8 cellular contexts compared by ENCODE assay signal in the genomic region with DNA sequence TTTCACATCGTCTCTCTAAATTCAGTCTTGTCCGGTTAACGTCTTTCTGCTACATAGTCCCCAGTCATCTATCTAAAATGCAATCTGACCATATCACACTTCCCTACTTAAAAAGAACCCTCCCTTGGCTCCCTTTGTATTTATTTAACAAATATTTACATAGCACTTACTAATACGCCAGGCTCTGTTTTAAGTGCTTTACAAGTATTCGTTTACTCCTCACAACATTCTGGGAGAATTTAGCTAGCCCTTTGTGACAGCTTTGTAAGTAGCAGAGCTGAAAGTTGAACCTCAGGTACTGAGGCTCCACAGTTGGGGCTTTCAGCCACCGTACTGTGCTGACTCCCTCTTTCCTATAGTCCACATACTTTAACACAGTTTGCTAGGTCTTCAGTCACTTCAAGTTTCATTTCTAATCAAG. TPM values are rescaled to one million over a fixed set of nuclear protein-coding genes. Genes with fewer than 3 reads are reported as not detected.
DNase-seq lines count a peak whose midpoint lies in the region; TF ChIP-seq lines count a peak whose summit lies in the region.

No MANE protein-coding gene starts in this region.

- no peak overlapping the region for H3K14ac ChIP-seq in trophoblast cell (ENCODE audit: low read length)

- TF ChIP-seq CTCF in chondrocyte (IDR thresholded peaks at IDR 0.05): no peak

- H4K12ac ChIP-seq in trophoblast cell (ENCODE audit: low read depth, low read length): no peak overlapping the region

- no peak overlapping the region for H4K91ac ChIP-seq in trophoblast cell (ENCODE audit: low read depth, low read length)

- peak overlapping the region; percentile 7 for H3K27ac Mint-ChIP-seq in T-helper 2 cell treated with Interferon-gamma antibody and Interleukin-4, amounts not matched to agents 5 μg/mL and 100 μg/mL, for 36 hours
- peak overlapping the region; percentile 88 for H3K27ac Mint-ChIP-seq in chondrocyte (ENCODE audit: unreplicated experiment)

- peak overlapping the region; percentile 100 for H3K4ac ChIP-seq in trophoblast cell (ENCODE audit: low read depth, low read length)

- no peak overlapping the region for H3K4me3 Mint-ChIP-seq in T-helper 2 cell treated with Interferon-gamma antibody and Interleukin-4, amounts not matched to agents 5 μg/mL and 100 μg/mL, for 36 hours
- H3K4me3 Mint-ChIP-seq in chondrocyte (ENCODE audit: unreplicated experiment): no peak overlapping the region

- no peaks in the 10 kb centered on the region for H3K9me3 Mint-ChIP-seq in T-helper 2 cell treated with Interferon-gamma antibody and Interleukin-4, amounts not matched to agents 5 μg/mL and 100 μg/mL, for 36 hours
- no peaks in the 10 kb centered on the region for H3K9me3 Mint-ChIP-seq in chondrocyte (ENCODE audit: low read depth)

- H3K4me2 ChIP-seq in trophoblast cell (ENCODE audit: low read length): no peak overlapping the region

- H3K27me3 Mint-ChIP-seq in T-helper 2 cell treated with Interferon-gamma antibody and Interleukin-4, amounts not matched to agents 5 μg/mL and 100 μg/mL, for 36 hours (ENCODE audit: low read depth): no peaks in the 10 kb centered on the region
- no peaks in the 10 kb centered on the region for H3K27me3 Mint-ChIP-seq in chondrocyte (ENCODE audit: low read depth)

- H3K27me3 ChIP-seq in trophoblast cell (ENCODE audit: insufficient read depth, low read length): no peaks in the 10 kb centered on the region

- H2BK120ac ChIP-seq in trophoblast cell (ENCODE audit: insufficient read depth, low read length, poor library complexity): no peak overlapping the region

- H3K4me3 ChIP-seq in trophoblast cell (ENCODE audit: low read depth, low read length): no peak overlapping the region

- H4K8ac ChIP-seq in trophoblast cell (ENCODE audit: low read depth, low read length): no peak overlapping the region

- H3K23ac ChIP-seq in trophoblast cell (ENCODE audit: low read length): no peak overlapping the region

- peaks cover 37% of the 10 kb centered on the region for H3K4me1 Mint-ChIP-seq in T-helper 2 cell treated with Interferon-gamma antibody and Interleukin-4, amounts not matched to agents 5 μg/mL and 100 μg/mL, for 36 hours (ENCODE audit: low read depth)
- H3K4me1 Mint-ChIP-seq in chondrocyte (ENCODE audit: low read depth): peaks cover 51% of the 10 kb centered on the region

- peaks cover 30% of the 10 kb centered on the region for H3K79me2 ChIP-seq in trophoblast cell (ENCODE audit: control insufficient read depth, insufficient read depth, low read length, poor library complexity)

- no peak overlapping the region for H3K9ac ChIP-seq in trophoblast cell (ENCODE audit: low read length)

- no peak for DNase-seq in T-helper 2 cell treated with Interferon-gamma antibody and Interleukin-4, amounts not matched to agents 5 μg/mL and 100 μg/mL, for 36 hours (ENCODE audit: low spot score)
- DNase-seq in T-helper 2 cell (no peak), NCI-H2196 treated with DMSO at 0.1 percent for 48 hours (lab: John Stamatoyannopoulos, UW; ENCODE audit: unreplicated experiment) (peak; percentile 26), chondrocyte (ENCODE audit: low spot score) (no peak), trophoblast cell (no peak), MV-4-11 (lab: John Stamatoyannopoulos, UW) (no peak), nucleus accumbens (lab: John Stamatoyannopoulos, UW) (no peak)
- no peak for DNase-seq in stimulated activated CD4-positive, alpha-beta T cell treated with anti-CD3 and anti-CD28 coated beads, Interleukin-2, amount 100 ng/mL, for 48 hours

- H3K18ac ChIP-seq in trophoblast cell (ENCODE audit: low read length): no peak overlapping the region

- peaks cover 19% of the 10 kb centered on the region for H3K36me3 Mint-ChIP-seq in T-helper 2 cell treated with Interferon-gamma antibody and Interleukin-4, amounts not matched to agents 5 μg/mL and 100 μg/mL, for 36 hours (ENCODE audit: low read depth)
- peaks cover 2% of the 10 kb centered on the region for H3K36me3 Mint-ChIP-seq in chondrocyte (ENCODE audit: low read depth)

- H2AFZ ChIP-seq in trophoblast cell (ENCODE audit: insufficient read depth, low read length, poor library complexity): no peak overlapping the region

- WGBS in trophoblast cell (ENCODE audit: extremely low coverage, insufficient coverage, insufficient read length): 100% methylated on average over 2 of the region's 6 CpGs

- no peaks in the 10 kb centered on the region for H3K4me1 ChIP-seq in trophoblast cell (ENCODE audit: control insufficient read depth in 1 of 2, insufficient read depth in 2 of 2, low read length in 2 of 2)

- peaks cover 3 to 12% of the 10 kb centered on the region in 2 experiments for H3K36me3 ChIP-seq in trophoblast cell (ENCODE audit: control insufficient read depth in 1 of 2, insufficient read depth in 2 of 2, low read length in 2 of 2)

- H2BK12ac ChIP-seq in trophoblast cell (ENCODE audit: low read length): no peak overlapping the region

- no peak overlapping the region for H2AK5ac ChIP-seq in trophoblast cell (ENCODE audit: low read length)

- no peak overlapping the region for H2BK5ac ChIP-seq in trophoblast cell (ENCODE audit: low read depth, low read length, poor library complexity)

- H3K27ac ChIP-seq in trophoblast cell (ENCODE audit: low read depth, low read length): no peak overlapping the region

- H3K79me1 ChIP-seq in trophoblast cell (ENCODE audit: low read length): no peaks in the 10 kb centered on the region

- H3K9me3 ChIP-seq in trophoblast cell (ENCODE audit: insufficient read depth, low read depth, low read length): no peaks in the 10 kb centered on the region

RNA-seq across cellular contexts. Expression of a gene that starts 9.2 kb away (rescaled TPM):
- total RNA-seq in chondrocyte: 150 to 151 TPM (median 151 TPM) in 3 replicates
- 134 and 136 TPM in 2 replicates for polyA plus RNA-seq in trophoblast cell (2013)
